8 cellular contexts compared by ENCODE assay signal in the genomic region with DNA sequence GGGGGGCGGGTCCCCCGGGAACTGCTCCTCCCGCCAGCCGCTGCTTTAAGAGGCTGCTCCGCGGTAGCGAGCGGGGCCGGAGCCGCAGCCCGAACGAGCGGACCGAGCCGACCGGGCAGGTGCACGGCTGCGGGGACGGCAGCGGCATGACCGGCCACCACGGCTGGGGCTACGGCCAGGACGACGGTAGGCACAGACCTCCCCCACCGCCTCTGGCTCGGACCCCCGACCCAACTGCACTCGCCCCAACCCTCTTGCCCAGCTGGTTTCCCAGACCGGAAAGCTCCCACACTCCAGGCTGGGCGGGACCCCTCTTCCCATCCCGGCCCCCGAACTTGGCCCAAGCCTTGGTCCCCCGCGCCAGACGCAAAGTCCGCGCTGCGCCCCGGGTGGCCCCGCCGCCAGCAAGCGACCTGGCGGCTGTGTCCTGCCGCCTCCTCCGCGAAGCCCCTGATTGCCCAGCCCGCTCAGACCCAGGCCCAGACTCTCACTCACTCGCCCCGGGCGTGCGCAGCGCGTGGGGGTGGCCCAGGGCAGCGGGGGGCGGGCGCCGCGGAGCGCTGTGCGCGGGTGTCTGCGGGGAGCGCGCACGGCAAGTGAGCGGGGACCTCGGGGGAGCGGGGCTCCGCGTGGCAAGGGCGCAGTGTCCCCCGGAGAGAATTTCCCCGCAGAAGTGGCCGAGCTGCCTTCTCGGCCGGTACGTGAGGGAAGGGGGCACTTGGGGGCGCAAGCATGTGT. TPM values are rescaled to one million over a fixed set of nuclear protein-coding genes. Genes with fewer than 3 reads are reported as not detected.
DNase-seq lines count a peak whose midpoint lies in the region; ATAC-seq and TF ChIP-seq lines count a peak whose summit lies in the region.

A gene (plus strand): TSS at position 73 of the 738 bp plus-strand sequence. CDS start 74 bp downstream, at position 147.

- H2BK5ac ChIP-seq in neuronal stem cell (ENCODE audit: low read length): peak within 1 kb of the TSS; percentile 7

- H3K27me3 ChIP-seq in neuronal stem cell (ENCODE audit: control insufficient read depth in 3 of 3, insufficient read depth in 3 of 3, low read depth in 1 of 3, low read length in 3 of 3): peaks cover 15 to 87% (median 50%) of the 10 kb centered on the region in 3 experiments

- peak within 1 kb of the TSS; percentile 93 for H3K18ac ChIP-seq in neuronal stem cell (ENCODE audit: low read length)

- H3K4me3 ChIP-seq in foreskin fibroblast (ENCODE audit: low read depth in 1 of 2, low read length in 2 of 2) (peak within 1 kb of the TSS; percentile 40 to 43), neuronal stem cell (ENCODE audit: low read length in 2 of 2) (peak within 1 kb of the TSS; percentile 32 to 82)

- no peaks in the 10 kb centered on the region for H3K79me1 ChIP-seq in neuronal stem cell (ENCODE audit: low read depth, low read length)

- H3K4ac ChIP-seq in neuronal stem cell (ENCODE audit: low read length): no peak within 1 kb of the TSS

- peaks cover 0 to 9% of the 10 kb centered on the region in 2 donors for H3K36me3 Mint-ChIP-seq in CD14-positive monocyte
- no peaks in the 10 kb centered on the region for H3K36me3 Mint-ChIP-seq in T-cell

- CTCF ChIA-PET in T-cell (lab: Charles Lee): interaction anchor here in 1 of 2 donors (1.4 kb wide), 1 partner anchor 14 kb away, joined by 4 read pairs; a partner anchor contains a TSS

- TF ChIP-seq CTCF in CD14-positive monocyte (IDR thresholded peaks at IDR 0.05) (no peak), foreskin fibroblast (IDR thresholded peaks at IDR 0.05; ENCODE audit: low read depth, low read length) (no peak), GM20000 (IDR thresholded peaks at IDR 0.05; ENCODE audit: extremely low read depth, missing control alignments) (no peak)

- peak within 1 kb of the TSS; percentile 99 for H3K4me2 ChIP-seq in neuronal stem cell (ENCODE audit: insufficient read depth, low read length, poor library complexity, severe bottlenecking)

- H3K27ac Mint-ChIP-seq in CD14-positive monocyte (peak within 1 kb of the TSS in 1 of 7 donors; percentile 69), T-cell (no peak within 1 kb of the TSS)

- no peak within 1 kb of the TSS for H2BK12ac ChIP-seq in neuronal stem cell (ENCODE audit: low read length)

- no peak within 1 kb of the TSS for H2BK15ac ChIP-seq in neuronal stem cell (ENCODE audit: low read length)

- DNase-seq in CD14-positive monocyte (ENCODE audit: low spot score): no peak
- no peak for DNase-seq in T-cell
- peak in 1 of 2 donors; percentile 21 for DNase-seq in foreskin fibroblast
- no peak for DNase-seq in neuronal stem cell (ENCODE audit: low spot score)
- no peak for DNase-seq in NCI-H1694 (lab: John Stamatoyannopoulos, UW)
- no peak for DNase-seq in GM20000 (ENCODE audit: low spot score)
- DNase-seq in NCI-H2196 treated with DMSO at 0.1 percent for 48 hours (lab: John Stamatoyannopoulos, UW; ENCODE audit: unreplicated experiment): no peak

- peaks cover 3 to 8% of the 10 kb centered on the region in 2 donors for H3K4me1 ChIP-seq in neuronal stem cell (ENCODE audit: control insufficient read depth in 2 of 2, insufficient read depth in 1 of 2, low read depth in 1 of 2, low read length in 2 of 2)

- peak within 1 kb of the TSS; percentile 78 for H3K9ac ChIP-seq in neuronal stem cell (ENCODE audit: low read depth, low read length, poor library complexity)

- no peak within 1 kb of the TSS for H3K27ac ChIP-seq in neuronal stem cell (replicated peaks; ENCODE audit: low read length)

- ATAC-seq in T-cell (replicated peaks in 1 of 4) (peak in 2 of 4 experiments; percentile 32 to 48), GM19324 (IDR thresholded peaks at IDR 0.05; ENCODE audit: low FRiP score, unreplicated experiment) (no peak)

- H2AK5ac ChIP-seq in neuronal stem cell (ENCODE audit: low read depth, low read length): peak within 1 kb of the TSS; percentile 4

- H3K27me3 Mint-ChIP-seq in CD14-positive monocyte (ENCODE audit: low read depth in 3 of 3) (peaks cover 56 to 72% (median 56%) of the 10 kb centered on the region in 3 donors), T-cell (peaks cover 38 to 46% of the 10 kb centered on the region in 2 donors)

- peak within 1 kb of the TSS; percentile 66 for H3K14ac ChIP-seq in neuronal stem cell (ENCODE audit: low read length)

- H3K9me3 Mint-ChIP-seq in CD14-positive monocyte: peaks cover 0 to 11% (median 3%) of the 10 kb centered on the region in 7 donors
- H3K9me3 Mint-ChIP-seq in T-cell: no peaks in the 10 kb centered on the region

- H3K9me3 ChIP-seq in neuronal stem cell (replicated peaks in 1 of 2; ENCODE audit: control insufficient read depth in 2 of 2, insufficient read depth in 1 of 2, low read depth in 1 of 2, low read length in 2 of 2): no peaks in the 10 kb centered on the region

- H2AFZ ChIP-seq in neuronal stem cell (ENCODE audit: low read length): peak within 1 kb of the TSS; percentile 87

- POLR2A ChIA-PET in T-cell (lab: Charles Lee): interaction anchor here in 1 of 2 donors (0.7 kb wide), 1 partner anchor 271 kb away, joined by 7 read pairs; no protein-coding TSS in a partner anchor

- intact Hi-C loops in CD14-positive monocyte (cut with micrococcal nuclease): no loop called here

- H4K8ac ChIP-seq in neuronal stem cell (ENCODE audit: low read depth, low read length): no peak within 1 kb of the TSS

- H3K36me3 ChIP-seq in neuronal stem cell (replicated peaks in 1 of 2; ENCODE audit: control insufficient read depth in 2 of 2, insufficient read depth in 2 of 2, low read length in 2 of 2): no peaks in the 10 kb centered on the region

- peak within 1 kb of the TSS; percentile 21 for H3K23ac ChIP-seq in neuronal stem cell (ENCODE audit: low read depth, low read length, poor library complexity)

- H3K4me1 Mint-ChIP-seq in CD14-positive monocyte (peaks cover 12% of the 10 kb centered on the region), T-cell (peaks cover 5 to 10% (median 6%) of the 10 kb centered on the region in 3 donors)

- no CpG with 5 or more reads among the region's 79 CpGs for WGBS in neuronal stem cell (ENCODE audit: extremely low coverage in 2 of 2, insufficient read length in 2 of 2, insufficient replicate concordance in 1 of 2), 2 donors

- no peak within 1 kb of the TSS for H4K91ac ChIP-seq in neuronal stem cell (ENCODE audit: low read depth, low read length, poor library complexity)

- H3K4me3 Mint-ChIP-seq in CD14-positive monocyte (peak within 1 kb of the TSS; percentile 20 to 84), T-cell (peak within 1 kb of the TSS; percentile 49 to 74 (median 58))

- H2BK120ac ChIP-seq in neuronal stem cell (ENCODE audit: low read depth, low read length): no peak within 1 kb of the TSS

RNA-seq across cellular contexts. Expression of the gene that starts here (rescaled TPM):
- not detected for polyA plus RNA-seq in CD14-positive monocyte
- total RNA-seq in T-cell: not detected
- polyA plus RNA-seq in neuronal stem cell (2013, experiment 1 of 2): not detected
- 0.07 TPM for polyA plus RNA-seq in neuronal stem cell (2013, experiment 2 of 2)
